In genomic region chr12:112938751-112939150, GRCh38 we compare ENCODE assay signal across 8 cellular contexts. TPM values are rescaled to one million over a fixed set of nuclear protein-coding genes. Genes with fewer than 3 reads are reported as not detected.
DNase-seq lines count a peak whose midpoint lies in the region; ATAC-seq and TF ChIP-seq lines count a peak whose summit lies in the region.

No MANE protein-coding gene starts in this region.

- H3K27me3 ChIP-seq in Peyer's patch (no peaks in the 10 kb centered on the region), esophagus (ENCODE audit: control insufficient read depth in 1 of 2, insufficient read depth in 2 of 2, low read length in 2 of 2) (no peaks in the 10 kb centered on the region), psoas muscle (ENCODE audit: insufficient read depth in 3 of 3, low read length in 2 of 3) (peaks cover 0 to 17% (median 0%) of the 10 kb centered on the region in 3 donors)

- H3K9me3 ChIP-seq in Peyer's patch (no peaks in the 10 kb centered on the region), esophagus (ENCODE audit: control insufficient read depth in 2 of 2, insufficient read depth in 1 of 2, low read depth in 1 of 2, low read length in 1 of 2) (no peaks in the 10 kb centered on the region), psoas muscle (no peaks in the 10 kb centered on the region)

- H3K27ac ChIP-seq in Peyer's patch (peak overlapping the region; percentile 76 to 89 (median 82)), esophagus (ENCODE audit: low read depth in 2 of 2, low read length in 1 of 2) (peak overlapping the region; percentile 97), psoas muscle (peak overlapping the region; percentile 55)

- peaks cover 0 to 7% (median 0%) of the 10 kb centered on the region in 3 donors for H3K36me3 ChIP-seq in Peyer's patch
- peaks cover 0 to 5% of the 10 kb centered on the region in 2 donors for H3K36me3 ChIP-seq in esophagus (ENCODE audit: control insufficient read depth in 2 of 2, insufficient read depth in 2 of 2, low read length in 1 of 2)
- H3K36me3 ChIP-seq in psoas muscle (ENCODE audit: insufficient read depth in 1 of 2, low read depth in 1 of 2), result no peaks in the 10 kb centered on the region

- H3K4me1 ChIP-seq in Peyer's patch (peaks cover 0 to 18% (median 4%) of the 10 kb centered on the region in 4 donors), esophagus (ENCODE audit: control insufficient read depth in 2 of 2, insufficient read depth in 2 of 2, low read length in 1 of 2) (peaks cover 4 to 8% of the 10 kb centered on the region in 2 donors), psoas muscle (no peaks in the 10 kb centered on the region)

- ATAC-seq in psoas muscle, result no peak
- no peak for ATAC-seq in GM18867 (IDR thresholded peaks at IDR 0.05; ENCODE audit: unreplicated experiment)
- ATAC-seq in HG03025 (IDR thresholded peaks at IDR 0.05; ENCODE audit: low FRiP score, unreplicated experiment), result no peak

- H3K4me3 ChIP-seq in Peyer's patch, result peak overlapping the region; percentile 68 to 84 (median 78)
- peak overlapping the region; percentile 82 to 86 for H3K4me3 ChIP-seq in esophagus (ENCODE audit: low read depth in 1 of 2, low read length in 2 of 2)
- peak overlapping the region; percentile 74 for H3K4me3 ChIP-seq in psoas muscle

- no peak for TF ChIP-seq POLR2A in Peyer's patch (IDR thresholded peaks at IDR 0.05)

- DNase-seq in ELR (ENCODE audit: low read depth), result peak; percentile 34
- no peak for DNase-seq in Peyer's patch
- no peak for DNase-seq in psoas muscle
- DNase-seq in retina, result no peak
- no peak for DNase-seq in NCI-H2171 treated with DMSO at 0.1 percent for 48 hours (lab: John Stamatoyannopoulos, UW)

- WGBS in esophagus, 2 donors, result 13 to 15% methylated on average over 11 of the region's 11 CpGs
- 14 to 18% (median 16%) methylated on average over 11 of the region's 11 CpGs for WGBS in psoas muscle, 3 donors

- intact Hi-C loops in psoas muscle (cut with DNase I), result no loop called here

- no peak for TF ChIP-seq CTCF in Peyer's patch (IDR thresholded peaks at IDR 0.05)
- TF ChIP-seq CTCF in psoas muscle (IDR thresholded peaks at IDR 0.05), result no peak

RNA-seq across cellular contexts. Expression of gene OAS3, which starts 0.5 kb away (rescaled TPM):
- total RNA-seq in Peyer's patch (10 to 100 TPM in 3 of 4 donors, 1 to 10 TPM in 1; 7.1 to 53.6 (median 16.7) TPM), psoas muscle (1 to 10 TPM; 1.5 to 6.7 (median 3.1) TPM)
- polyA plus RNA-seq in esophagus (10 to 100 TPM; 13.2 to 15.2 TPM), psoas muscle (1 to 10 TPM; 1.1 to 1.7 (median 1.4) TPM)

RNA-seq across cellular contexts. Expression of gene OAS1, which starts 32.0 kb away (rescaled TPM):
- total RNA-seq in Peyer's patch (10 to 100 TPM; 33.9 to 73.1 (median 63.5) TPM), psoas muscle (1 to 10 TPM; 1.8 to 3.7 (median 2.6) TPM)
- polyA plus RNA-seq in esophagus (10 to 100 TPM; 47.9 to 58.6 TPM), psoas muscle (1 to 10 TPM in 2 of 3 donors, under 1 TPM in 1; 0.45 to 2.5 (median 1.8) TPM)

RNA-seq across cellular contexts. Expression of gene OAS2, which starts 39.6 kb away (rescaled TPM):
- total RNA-seq in Peyer's patch (10 to 100 TPM in 1 of 4 donors, 1 to 10 TPM in 3; 1.3 to 18.2 (median 3.5) TPM), psoas muscle (1 to 10 TPM; 2.1 to 8.4 (median 3.7) TPM)
- polyA plus RNA-seq in esophagus (10 to 100 TPM in 1 of 2 donors, 1 to 10 TPM in 1; 6.6 to 10.8 TPM), psoas muscle (1 to 10 TPM; 1.5 to 1.8 (median 1.7) TPM)

Comparison
In these comparisons a context has a peak if more than half of its experiments do, and no peak if none do; other contexts are left out.
1. RNA of gene OAS1, which starts 32.0 kb away (total RNA-seq): 33.9 to 73.1 TPM in Peyer's patch; 1.8 to 3.7 TPM in psoas muscle; every median in the first group is over 4 times any median in the second.
2. Peak in every context shown above with its lines, with median percentiles within 50 percentile points of each other: H3K27ac ChIP-seq and H3K4me3 ChIP-seq.